In the genomic region with DNA sequence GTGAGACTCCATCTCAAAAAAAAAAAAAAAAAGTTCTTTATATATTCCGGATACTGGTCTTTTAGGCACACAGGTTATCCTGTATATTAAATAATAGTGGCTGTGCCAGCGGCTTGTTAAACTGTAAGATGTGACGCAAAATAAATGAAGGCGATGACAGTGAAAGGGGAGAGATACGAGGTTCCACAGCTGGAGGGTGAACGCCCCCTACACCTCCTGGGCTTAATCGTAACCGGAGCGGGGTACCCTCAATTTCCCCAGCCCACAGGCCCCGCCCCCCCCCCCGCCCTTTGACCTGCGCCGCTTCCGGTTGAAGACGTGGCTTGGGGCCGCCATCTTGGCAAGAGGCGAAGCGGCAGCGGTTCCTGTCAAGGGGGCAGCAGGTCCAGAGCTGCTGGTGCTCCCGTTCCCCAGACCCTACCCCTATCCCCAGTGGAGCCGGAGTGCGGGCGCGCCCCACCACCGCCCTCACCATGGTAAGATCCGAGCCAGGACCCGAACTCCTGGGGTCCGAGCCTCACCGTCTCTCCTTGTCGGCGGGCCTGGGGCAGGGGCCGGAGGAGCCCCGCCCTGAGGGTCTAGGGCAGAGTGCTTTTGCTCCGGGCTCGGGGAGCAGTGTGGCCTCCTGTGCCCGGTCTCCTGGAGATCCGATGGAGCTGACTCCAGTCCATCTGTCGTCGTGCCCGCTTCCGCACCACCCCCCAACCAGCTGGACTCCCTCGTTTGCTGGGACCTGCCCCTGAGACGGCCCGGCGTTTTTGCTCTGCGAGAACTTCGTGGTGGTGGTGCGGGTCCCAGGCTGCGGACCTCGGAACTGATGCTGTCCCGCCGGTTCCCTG, we compare ENCODE assay signal across 1 cellular context.
TF ChIP-seq lines count a peak whose summit lies in the region.

A gene (plus strand): TSS at position 335 of the 839 bp plus-strand sequence. CDS start 139 bp downstream, at position 474.

TF ChIP-seq in HepG2, 621 proteins besides CTCF, POLR2A, EP300 and RAD21 (continued from another document and continues in another):
- TF ChIP-seq, protein P1, sequence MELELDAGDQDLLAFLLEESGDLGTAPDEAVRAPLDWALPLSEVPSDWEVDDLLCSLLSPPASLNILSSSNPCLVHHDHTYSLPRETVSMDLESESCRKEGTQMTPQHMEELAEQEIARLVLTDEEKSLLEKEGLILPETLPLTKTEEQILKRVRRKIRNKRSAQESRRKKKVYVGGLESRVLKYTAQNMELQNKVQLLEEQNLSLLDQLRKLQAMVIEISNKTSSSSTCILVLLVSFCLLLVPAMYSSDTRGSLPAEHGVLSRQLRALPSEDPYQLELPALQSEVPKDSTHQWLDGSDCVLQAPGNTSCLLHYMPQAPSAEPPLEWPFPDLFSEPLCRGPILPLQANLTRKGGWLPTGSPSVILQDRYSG (CRISPR knock-in tag; IDR thresholded peaks at IDR 0.05): 0 out of 2 replicates have a peak, but pooled peaks have one; percentile 23
- TF ChIP-seq NR2C2 (CRISPR knock-in tag; IDR thresholded peaks at IDR 0.05; ENCODE audit: borderline replicate concordance): peak; percentile 97
- TF ChIP-seq, protein P2, sequence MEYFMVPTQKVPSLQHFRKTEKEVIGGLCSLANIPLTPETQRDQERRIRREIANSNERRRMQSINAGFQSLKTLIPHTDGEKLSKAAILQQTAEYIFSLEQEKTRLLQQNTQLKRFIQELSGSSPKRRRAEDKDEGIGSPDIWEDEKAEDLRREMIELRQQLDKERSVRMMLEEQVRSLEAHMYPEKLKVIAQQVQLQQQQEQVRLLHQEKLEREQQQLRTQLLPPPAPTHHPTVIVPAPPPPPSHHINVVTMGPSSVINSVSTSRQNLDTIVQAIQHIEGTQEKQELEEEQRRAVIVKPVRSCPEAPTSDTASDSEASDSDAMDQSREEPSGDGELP (IDR thresholded peaks at IDR 0.05; ENCODE audit: borderline replicate concordance, low read depth): peak; percentile 70; the same call in 1 of the 2 replicates
- TF ChIP-seq, protein P3, sequence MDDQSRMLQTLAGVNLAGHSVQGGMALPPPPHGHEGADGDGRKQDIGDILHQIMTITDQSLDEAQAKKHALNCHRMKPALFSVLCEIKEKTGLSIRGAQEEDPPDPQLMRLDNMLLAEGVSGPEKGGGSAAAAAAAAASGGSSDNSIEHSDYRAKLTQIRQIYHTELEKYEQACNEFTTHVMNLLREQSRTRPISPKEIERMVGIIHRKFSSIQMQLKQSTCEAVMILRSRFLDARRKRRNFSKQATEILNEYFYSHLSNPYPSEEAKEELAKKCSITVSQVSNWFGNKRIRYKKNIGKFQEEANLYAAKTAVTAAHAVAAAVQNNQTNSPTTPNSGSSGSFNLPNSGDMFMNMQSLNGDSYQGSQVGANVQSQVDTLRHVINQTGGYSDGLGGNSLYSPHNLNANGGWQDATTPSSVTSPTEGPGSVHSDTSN (CRISPR knock-in tag; IDR thresholded peaks at IDR 0.05; ENCODE audit: borderline replicate concordance): no peak
- TF ChIP-seq, protein P4, sequence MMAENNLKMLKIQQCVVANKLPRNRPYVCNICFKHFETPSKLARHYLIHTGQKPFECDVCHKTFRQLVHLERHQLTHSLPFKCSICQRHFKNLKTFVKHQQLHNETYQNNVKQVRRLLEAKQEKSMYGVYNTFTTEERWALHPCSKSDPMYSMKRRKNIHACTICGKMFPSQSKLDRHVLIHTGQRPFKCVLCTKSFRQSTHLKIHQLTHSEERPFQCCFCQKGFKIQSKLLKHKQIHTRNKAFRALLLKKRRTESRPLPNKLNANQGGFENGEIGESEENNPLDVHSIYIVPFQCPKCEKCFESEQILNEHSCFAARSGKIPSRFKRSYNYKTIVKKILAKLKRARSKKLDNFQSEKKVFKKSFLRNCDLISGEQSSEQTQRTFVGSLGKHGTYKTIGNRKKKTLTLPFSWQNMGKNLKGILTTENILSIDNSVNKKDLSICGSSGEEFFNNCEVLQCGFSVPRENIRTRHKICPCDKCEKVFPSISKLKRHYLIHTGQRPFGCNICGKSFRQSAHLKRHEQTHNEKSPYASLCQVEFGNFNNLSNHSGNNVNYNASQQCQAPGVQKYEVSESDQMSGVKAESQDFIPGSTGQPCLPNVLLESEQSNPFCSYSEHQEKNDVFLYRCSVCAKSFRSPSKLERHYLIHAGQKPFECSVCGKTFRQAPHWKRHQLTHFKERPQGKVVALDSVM (CRISPR knock-in tag; IDR thresholded peaks at IDR 0.05): peak; percentile 50; the same call in 1 of the 2 replicates
- TF ChIP-seq SCMH1 (CRISPR knock-in tag; IDR thresholded peaks at IDR 0.05; ENCODE audit: borderline replicate concordance): no peak
- TF ChIP-seq NFRKB (IDR thresholded peaks at IDR 0.05): no peak
- TF ChIP-seq ZNF451 (CRISPR knock-in tag; IDR thresholded peaks at IDR 0.05): peak; percentile 32; the same call in 1 of the 2 replicates
- peak; percentile 58 for TF ChIP-seq GABPA (IDR thresholded peaks at IDR 0.05; ENCODE audit: low read depth, low read length)
- peak; percentile 86 for TF ChIP-seq GABPA (CRISPR knock-in tag; IDR thresholded peaks at IDR 0.05; ENCODE audit: low read depth)
- TF ChIP-seq, protein P5, sequence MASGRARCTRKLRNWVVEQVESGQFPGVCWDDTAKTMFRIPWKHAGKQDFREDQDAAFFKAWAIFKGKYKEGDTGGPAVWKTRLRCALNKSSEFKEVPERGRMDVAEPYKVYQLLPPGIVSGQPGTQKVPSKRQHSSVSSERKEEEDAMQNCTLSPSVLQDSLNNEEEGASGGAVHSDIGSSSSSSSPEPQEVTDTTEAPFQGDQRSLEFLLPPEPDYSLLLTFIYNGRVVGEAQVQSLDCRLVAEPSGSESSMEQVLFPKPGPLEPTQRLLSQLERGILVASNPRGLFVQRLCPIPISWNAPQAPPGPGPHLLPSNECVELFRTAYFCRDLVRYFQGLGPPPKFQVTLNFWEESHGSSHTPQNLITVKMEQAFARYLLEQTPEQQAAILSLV (CRISPR knock-in tag; IDR thresholded peaks at IDR 0.05; ENCODE audit: borderline replicate concordance): peak; percentile 77; the same call in 1 of the 2 replicates
- no peak for TF ChIP-seq TCF12 (IDR thresholded peaks at IDR 0.05)
- TF ChIP-seq TCF12 (CRISPR knock-in tag; IDR thresholded peaks at IDR 0.05): no peak
- no peak for TF ChIP-seq MED13 (CRISPR knock-in tag; IDR thresholded peaks at IDR 0.05)
- TF ChIP-seq ZSCAN21 (CRISPR knock-in tag; IDR thresholded peaks at IDR 0.05; ENCODE audit: borderline replicate concordance): peak; percentile 53; the same call in 1 of the 2 replicates
- TF ChIP-seq HDAC2 (CRISPR knock-in tag; IDR thresholded peaks at IDR 0.05): peak; percentile 30; the same call in 1 of the 2 replicates
- TF ChIP-seq TBX2 (CRISPR knock-in tag; IDR thresholded peaks at IDR 0.05; ENCODE audit: borderline replicate concordance): peak; percentile 56; the same call in 1 of the 2 replicates
- TF ChIP-seq, protein P6, sequence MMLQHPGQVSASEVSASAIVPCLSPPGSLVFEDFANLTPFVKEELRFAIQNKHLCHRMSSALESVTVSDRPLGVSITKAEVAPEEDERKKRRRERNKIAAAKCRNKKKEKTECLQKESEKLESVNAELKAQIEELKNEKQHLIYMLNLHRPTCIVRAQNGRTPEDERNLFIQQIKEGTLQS (CRISPR knock-in tag; IDR thresholded peaks at IDR 0.05): 0 out of 2 replicates have a peak, but pooled peaks have one; percentile 14
- TF ChIP-seq ERF (CRISPR knock-in tag; IDR thresholded peaks at IDR 0.05): no peak
- TF ChIP-seq, protein P7, sequence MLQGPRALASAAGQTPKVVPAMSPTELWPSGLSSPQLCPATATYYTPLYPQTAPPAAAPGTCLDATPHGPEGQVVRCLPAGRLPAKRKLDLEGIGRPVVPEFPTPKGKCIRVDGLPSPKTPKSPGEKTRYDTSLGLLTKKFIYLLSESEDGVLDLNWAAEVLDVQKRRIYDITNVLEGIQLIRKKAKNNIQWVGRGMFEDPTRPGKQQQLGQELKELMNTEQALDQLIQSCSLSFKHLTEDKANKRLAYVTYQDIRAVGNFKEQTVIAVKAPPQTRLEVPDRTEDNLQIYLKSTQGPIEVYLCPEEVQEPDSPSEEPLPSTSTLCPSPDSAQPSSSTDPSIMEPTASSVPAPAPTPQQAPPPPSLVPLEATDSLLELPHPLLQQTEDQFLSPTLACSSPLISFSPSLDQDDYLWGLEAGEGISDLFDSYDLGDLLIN (CRISPR knock-in tag; IDR thresholded peaks at IDR 0.05; ENCODE audit: borderline replicate concordance): no peak
- 0 out of 2 replicates have a peak, but pooled peaks have one; percentile 17 for TF ChIP-seq ETV6 (CRISPR knock-in tag; conservative IDR thresholded peaks at IDR 0.05)
- TF ChIP-seq STAG1 (CRISPR knock-in tag; IDR thresholded peaks at IDR 0.05): no peak
- TF ChIP-seq PAWR (CRISPR knock-in tag; IDR thresholded peaks at IDR 0.05; ENCODE audit: borderline replicate concordance): no peak
- TF ChIP-seq FOXO1 (CRISPR knock-in tag; IDR thresholded peaks at IDR 0.05): 0 out of 2 replicates have a peak, but pooled peaks have one; percentile 8
- TF ChIP-seq, protein P8, sequence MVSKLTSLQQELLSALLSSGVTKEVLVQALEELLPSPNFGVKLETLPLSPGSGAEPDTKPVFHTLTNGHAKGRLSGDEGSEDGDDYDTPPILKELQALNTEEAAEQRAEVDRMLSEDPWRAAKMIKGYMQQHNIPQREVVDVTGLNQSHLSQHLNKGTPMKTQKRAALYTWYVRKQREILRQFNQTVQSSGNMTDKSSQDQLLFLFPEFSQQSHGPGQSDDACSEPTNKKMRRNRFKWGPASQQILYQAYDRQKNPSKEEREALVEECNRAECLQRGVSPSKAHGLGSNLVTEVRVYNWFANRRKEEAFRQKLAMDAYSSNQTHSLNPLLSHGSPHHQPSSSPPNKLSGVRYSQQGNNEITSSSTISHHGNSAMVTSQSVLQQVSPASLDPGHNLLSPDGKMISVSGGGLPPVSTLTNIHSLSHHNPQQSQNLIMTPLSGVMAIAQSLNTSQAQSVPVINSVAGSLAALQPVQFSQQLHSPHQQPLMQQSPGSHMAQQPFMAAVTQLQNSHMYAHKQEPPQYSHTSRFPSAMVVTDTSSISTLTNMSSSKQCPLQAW (CRISPR knock-in tag; IDR thresholded peaks at IDR 0.05): no peak
- TF ChIP-seq ZKSCAN8 (CRISPR knock-in tag; IDR thresholded peaks at IDR 0.05; ENCODE audit: borderline replicate concordance): no peak
- no peak for TF ChIP-seq FOXP1 (IDR thresholded peaks at IDR 0.05)
- no peak for TF ChIP-seq FOXP1 (CRISPR knock-in tag; IDR thresholded peaks at IDR 0.05)
- TF ChIP-seq, protein P9, sequence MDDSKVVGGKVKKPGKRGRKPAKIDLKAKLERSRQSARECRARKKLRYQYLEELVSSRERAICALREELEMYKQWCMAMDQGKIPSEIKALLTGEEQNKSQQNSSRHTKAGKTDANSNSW (CRISPR knock-in tag; IDR thresholded peaks at IDR 0.05; ENCODE audit: borderline replicate concordance): no peak
- TF ChIP-seq, protein P10, sequence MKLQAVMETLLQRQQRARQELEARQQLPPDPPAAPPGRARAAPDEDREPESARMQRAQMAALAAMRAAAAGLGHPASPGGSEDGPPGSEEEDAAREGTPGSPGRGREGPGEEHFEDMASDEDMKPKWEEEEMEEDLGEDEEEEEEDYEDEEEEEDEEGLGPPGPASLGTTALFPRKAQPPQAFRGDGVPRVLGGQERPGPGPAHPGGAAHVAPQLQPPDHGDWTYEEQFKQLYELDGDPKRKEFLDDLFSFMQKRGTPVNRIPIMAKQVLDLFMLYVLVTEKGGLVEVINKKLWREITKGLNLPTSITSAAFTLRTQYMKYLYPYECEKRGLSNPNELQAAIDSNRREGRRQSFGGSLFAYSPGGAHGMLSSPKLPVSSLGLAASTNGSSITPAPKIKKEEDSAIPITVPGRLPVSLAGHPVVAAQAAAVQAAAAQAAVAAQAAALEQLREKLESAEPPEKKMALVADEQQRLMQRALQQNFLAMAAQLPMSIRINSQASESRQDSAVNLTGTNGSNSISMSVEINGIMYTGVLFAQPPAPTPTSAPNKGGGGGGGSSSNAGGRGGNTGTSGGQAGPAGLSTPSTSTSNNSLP (IDR thresholded peaks at IDR 0.05; ENCODE audit: low read depth, low read length): no peak
- 0 out of 2 replicates have a peak, but pooled peaks have one; percentile 54 for TF ChIP-seq KLF13 (CRISPR knock-in tag; IDR thresholded peaks at IDR 0.05)
- TF ChIP-seq ZFP82 (CRISPR knock-in tag; IDR thresholded peaks at IDR 0.05; ENCODE audit: borderline replicate concordance): no peak
- peak; percentile 16; the same call in 1 of the 2 replicates for TF ChIP-seq SP5 (CRISPR knock-in tag; IDR thresholded peaks at IDR 0.05; ENCODE audit: borderline replicate concordance, low read depth)
- TF ChIP-seq, protein P11, sequence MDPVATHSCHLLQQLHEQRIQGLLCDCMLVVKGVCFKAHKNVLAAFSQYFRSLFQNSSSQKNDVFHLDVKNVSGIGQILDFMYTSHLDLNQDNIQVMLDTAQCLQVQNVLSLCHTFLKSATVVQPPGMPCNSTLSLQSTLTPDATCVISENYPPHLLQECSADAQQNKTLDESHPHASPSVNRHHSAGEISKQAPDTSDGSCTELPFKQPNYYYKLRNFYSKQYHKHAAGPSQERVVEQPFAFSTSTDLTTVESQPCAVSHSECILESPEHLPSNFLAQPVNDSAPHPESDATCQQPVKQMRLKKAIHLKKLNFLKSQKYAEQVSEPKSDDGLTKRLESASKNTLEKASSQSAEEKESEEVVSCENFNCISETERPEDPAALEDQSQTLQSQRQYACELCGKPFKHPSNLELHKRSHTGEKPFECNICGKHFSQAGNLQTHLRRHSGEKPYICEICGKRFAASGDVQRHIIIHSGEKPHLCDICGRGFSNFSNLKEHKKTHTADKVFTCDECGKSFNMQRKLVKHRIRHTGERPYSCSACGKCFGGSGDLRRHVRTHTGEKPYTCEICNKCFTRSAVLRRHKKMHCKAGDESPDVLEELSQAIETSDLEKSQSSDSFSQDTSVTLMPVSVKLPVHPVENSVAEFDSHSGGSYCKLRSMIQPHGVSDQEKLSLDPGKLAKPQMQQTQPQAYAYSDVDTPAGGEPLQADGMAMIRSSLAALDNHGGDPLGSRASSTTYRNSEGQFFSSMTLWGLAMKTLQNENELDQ (CRISPR knock-in tag; IDR thresholded peaks at IDR 0.05; ENCODE audit: borderline replicate concordance): no peak
- TF ChIP-seq ARNT2 (CRISPR knock-in tag; IDR thresholded peaks at IDR 0.05; ENCODE audit: low read depth): no peak; the same call in 1 of the 2 replicates
- TF ChIP-seq, protein P12, sequence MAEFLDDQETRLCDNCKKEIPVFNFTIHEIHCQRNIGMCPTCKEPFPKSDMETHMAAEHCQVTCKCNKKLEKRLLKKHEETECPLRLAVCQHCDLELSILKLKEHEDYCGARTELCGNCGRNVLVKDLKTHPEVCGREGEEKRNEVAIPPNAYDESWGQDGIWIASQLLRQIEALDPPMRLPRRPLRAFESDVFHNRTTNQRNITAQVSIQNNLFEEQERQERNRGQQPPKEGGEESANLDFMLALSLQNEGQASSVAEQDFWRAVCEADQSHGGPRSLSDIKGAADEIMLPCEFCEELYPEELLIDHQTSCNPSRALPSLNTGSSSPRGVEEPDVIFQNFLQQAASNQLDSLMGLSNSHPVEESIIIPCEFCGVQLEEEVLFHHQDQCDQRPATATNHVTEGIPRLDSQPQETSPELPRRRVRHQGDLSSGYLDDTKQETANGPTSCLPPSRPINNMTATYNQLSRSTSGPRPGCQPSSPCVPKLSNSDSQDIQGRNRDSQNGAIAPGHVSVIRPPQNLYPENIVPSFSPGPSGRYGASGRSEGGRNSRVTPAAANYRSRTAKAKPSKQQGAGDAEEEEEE (CRISPR knock-in tag; IDR thresholded peaks at IDR 0.05; ENCODE audit: borderline replicate concordance): 0 out of 2 replicates have a peak, but pooled peaks have one; percentile 21
- no peak for TF ChIP-seq ZNF674 (CRISPR knock-in tag; IDR thresholded peaks at IDR 0.05; ENCODE audit: low read depth)
